23 cellular contexts compared by ENCODE assay signal in genomic region chr6:2669067-2669710, GRCh38.
"Had no signal": no experiment of that assay in that cellular context is flagged by ENCODE, and none has a peak within 500 bp of the region (broad histone marks: within the 10 kb centered on the region; RNA-seq: fewer than 3 reads in every experiment).

No MANE protein-coding gene starts in this region.

- H3K4me3 ChIP-seq: breast epithelium had no signal

- H3K36me3 ChIP-seq: breast epithelium had no signal

- H3K9me3 ChIP-seq: breast epithelium had no signal

- H3K4me1 ChIP-seq: breast epithelium had no signal

- H3K27me3 ChIP-seq: breast epithelium had no signal

- H3K27ac ChIP-seq: breast epithelium had no signal

- DNase-seq: activated B cell treated with CpG ODN at 0.5 μM for 24 hours; activated CD4-positive, alpha-beta memory T cell treated with anti-CD3 and anti-CD28 coated beads for 36 hours; activated CD4-positive, alpha-beta T cell treated with anti-CD3 and anti-CD28 coated beads for 1 hour; activated CD4-positive, alpha-beta T cell treated with anti-CD3 and anti-CD28 coated beads, Interleukin-2, amount 10 ng/mL, durations not matched to agents 7 days and 5 days; activated CD8-positive, alpha-beta memory T cell treated with anti-CD3 and anti-CD28 coated beads for 24 hours; activated effector memory CD4-positive, alpha-beta T cell treated with anti-CD3 and anti-CD28 coated beads, Interleukin-2, amount 50 U/mL, for 16 hours; activated naive CD4-positive, alpha-beta T cell treated with anti-CD3 and anti-CD28 coated beads for 36 hours; activated naive CD8-positive, alpha-beta T cell treated with anti-CD3 and anti-CD28 coated beads, Interleukin-2, amount 10 ng/mL, durations not matched to agents 7 days and 5 days; activated T-cell treated with anti-CD3 and anti-CD28 coated beads, Interleukin-2, amount 50 U/mL, for 4 hours; caudate nucleus; Kasumi-1; KBM-7; NCI-H1092; NCI-H1417; NCI-H1930; NCI-H345; NCI-H510A; NCI-H526 treated with DMSO at 0.1 percent for 48 hours; NCI-H82; SIG-M5; T-helper 17 cell; T-helper 9 cell had no signal
